ENCODE assay signal across 10 cellular contexts in genomic region chr16:66580605-66581209, GRCh38. TPM values are rescaled to one million over a fixed set of nuclear protein-coding genes. Genes with fewer than 3 reads are reported as not detected.
A peak's percentile ranks its signal among the peaks of the same experiment; 100 is the strongest.
DNase-seq lines count a peak whose midpoint lies in the region; ATAC-seq and TF ChIP-seq lines count a peak whose summit lies in the region.
"Had no signal": no experiment of that assay in that cellular context is flagged by ENCODE, and none has a peak within 500 bp of the region (broad histone marks: within the 10 kb centered on the region; RNA-seq: fewer than 3 reads in every experiment).

No MANE protein-coding gene starts in this region.

- no peak overlapping the region for H3K4me3 ChIP-seq in PC-3 (ENCODE audit: low read length)
- H3K4me3 ChIP-seq in fibroblast of mammary gland (ENCODE audit: control insufficient read depth, low read depth, low read length), result no peak overlapping the region
- no peak overlapping the region for H3K4me3 ChIP-seq in gastrocnemius medialis
- H3K4me3 ChIP-seq in right cardiac atrium (ENCODE audit: low read length), result no peak overlapping the region

- H4K20me1 ChIP-seq in PC-3 (ENCODE audit: low read length), result no peaks in the 10 kb centered on the region

- H3K4me2 ChIP-seq in PC-3 (ENCODE audit: low read length), result no peak overlapping the region

- H3K27ac ChIP-seq in PC-3 (ENCODE audit: low read length) (no peak overlapping the region), gastrocnemius medialis (peak overlapping the region in 3 of 4 donors; percentile 33 to 48 (median 35)), right cardiac atrium (ENCODE audit: low read length) (no peak overlapping the region)

- peak; percentile 83 for ATAC-seq in PC-3
- peak; percentile 96 to 99 for ATAC-seq in gastrocnemius medialis
- no peak for ATAC-seq in right cardiac atrium

- no peaks in the 10 kb centered on the region for H3K36me3 ChIP-seq in PC-3 (ENCODE audit: low read depth, low read length)
- no peaks in the 10 kb centered on the region for H3K36me3 ChIP-seq in gastrocnemius medialis

- WGBS in right cardiac atrium, result 79% methylated on average over 4 of the region's 4 CpGs

- intact Hi-C loops in PC-3 (cut with micrococcal nuclease) (no loop called here), gastrocnemius medialis (cut with DNase I; ENCODE audit: low total_unique reads) (no loop called here), right cardiac atrium (cut with DNase I) (no loop called here)

- H3K79me2 ChIP-seq in PC-3 (ENCODE audit: low read length), result no peaks in the 10 kb centered on the region

- no peaks in the 10 kb centered on the region for H3K9me2 ChIP-seq in PC-3 (replicated peaks; ENCODE audit: low read length)

- TF ChIP-seq POLR2A in gastrocnemius medialis (IDR thresholded peaks at IDR 0.05), result no peak

- no peak overlapping the region for H3K9ac ChIP-seq in PC-3 (ENCODE audit: low read length)

- H3F3A ChIP-seq in PC-3 (ENCODE audit: low read length, unreplicated experiment), result no peaks in the 10 kb centered on the region

- CTCF ChIA-PET in PC-3 (lab: Charles Lee), result no interaction called here

- H3K27me3 ChIP-seq in PC-3 (ENCODE audit: low read length), result no peaks in the 10 kb centered on the region
- H3K27me3 ChIP-seq in gastrocnemius medialis, result peaks cover 13 to 29% (median 20%) of the 10 kb centered on the region in 3 donors
- H3K27me3 ChIP-seq in right cardiac atrium (ENCODE audit: control insufficient read depth, insufficient read depth), result no peaks in the 10 kb centered on the region

- peak; percentile 10 for DNase-seq in DMS53 (lab: John Stamatoyannopoulos, UW)
- no peak for DNase-seq in DMS53 treated with DMSO at 0.1 percent for 48 hours (lab: John Stamatoyannopoulos, UW; ENCODE audit: unreplicated experiment)
- peak; percentile 65 for DNase-seq in PC-3
- DNase-seq in fibroblast of mammary gland (ENCODE audit: low read depth), result peak; percentile 83
- peak in 1 of 2 donors; percentile 24 for DNase-seq in gastrocnemius medialis
- no peak for DNase-seq in NCI-H345 treated with DMSO at 0.1 percent for 48 hours (lab: John Stamatoyannopoulos, UW; ENCODE audit: unreplicated experiment)
- DNase-seq in right cardiac atrium, result no peak
- DNase-seq in T-helper 2 cell, result no peak
- DNase-seq: activated CD8-positive, alpha-beta memory T cell treated with anti-CD3 and anti-CD28 coated beads for 24 hours; kidney had no signal

- in situ Hi-C loops in gastrocnemius medialis (cut with MboI; ENCODE audit: low sequenced_read_pairs in 4 of 4), result no loop called here

- H3K4me1 ChIP-seq in PC-3 (ENCODE audit: insufficient read depth, low read length), result peaks cover 18% of the 10 kb centered on the region
- peaks cover 27% of the 10 kb centered on the region in 2 donors for H3K4me1 ChIP-seq in gastrocnemius medialis
- peaks cover under 1% of the 10 kb centered on the region for H3K4me1 ChIP-seq in right cardiac atrium (ENCODE audit: control insufficient read depth, insufficient read depth, low read length)

- POLR2A ChIA-PET in PC-3 (lab: Charles Lee; ENCODE audit: unreplicated experiment), result no interaction called here

- TF ChIP-seq CTCF in PC-3 (conservative IDR thresholded peaks at IDR 0.05; ENCODE audit: low read depth, low read length) (no peak), fibroblast of mammary gland (conservative IDR thresholded peaks at IDR 0.05; ENCODE audit: control insufficient read depth, insufficient read depth, low read depth, low read length) (peak; percentile 46), gastrocnemius medialis (IDR thresholded peaks at IDR 0.05 in 4 of 5, conservative IDR thresholded peaks at IDR 0.05 in 1 of 5) (no peak)

- no TSS peak for BruUV-seq in PC-3 (replicated peaks; lab: Mats Ljungman, UMichigan)

- H3K9me3 ChIP-seq in PC-3 (ENCODE audit: low read length) (no peaks in the 10 kb centered on the region), gastrocnemius medialis (no peaks in the 10 kb centered on the region), right cardiac atrium (ENCODE audit: control insufficient read depth, low read length) (no peaks in the 10 kb centered on the region)

- H2AFZ ChIP-seq in PC-3 (ENCODE audit: low read length), result no peak overlapping the region

RNA-seq across cellular contexts. Expression of gene CMTM2, which starts 1.4 kb away (rescaled TPM):
- total RNA-seq in PC-3 (2014; rRNA removed) (not detected in 2 replicates), gastrocnemius medialis (not detected), right cardiac atrium (under 1 TPM in 1 of 4 donors, not detected in 3; 0.47 TPM)
- not detected for polyA plus RNA-seq in right cardiac atrium

RNA-seq across cellular contexts. Expression of gene CMTM1, which starts 14.5 kb away (rescaled TPM):
- total RNA-seq in PC-3 (2014; rRNA removed) (0.92 and 1.4 TPM in 2 replicates), gastrocnemius medialis (under 1 TPM in 1 of 4 donors, not detected in 3; 0.31 TPM), right cardiac atrium (1 to 10 TPM in 3 of 4 donors, under 1 TPM in 1; 0.82 to 2.6 (median 1.9) TPM)
- 0.14 TPM for polyA plus RNA-seq in right cardiac atrium

RNA-seq across cellular contexts. Expression of gene CMTM3, which starts 23.8 kb away (rescaled TPM):
- total RNA-seq in PC-3 (2014; rRNA removed) (6.4 and 9.5 TPM in 2 replicates), gastrocnemius medialis (10 to 100 TPM in 1 of 4 donors, 1 to 10 TPM in 3; 2.6 to 11.3 (median 5.1) TPM), right cardiac atrium (10 to 100 TPM; 10.3 to 17.4 (median 14.8) TPM)
- 12.6 TPM for polyA plus RNA-seq in right cardiac atrium

RNA-seq across cellular contexts. Expression of gene CKLF, which starts 28.3 kb away (rescaled TPM):
- 47.9 and 49.7 TPM in 2 replicates for total RNA-seq in PC-3 (2014; rRNA removed)
- total RNA-seq in gastrocnemius medialis, result 1 to 10 TPM; 5.8 to 8.5 (median 6.9) TPM
- total RNA-seq in right cardiac atrium, result 10 to 100 TPM in 3 of 4 donors, 1 to 10 TPM in 1; 8.9 to 19.0 (median 13.3) TPM
- 17.7 TPM for polyA plus RNA-seq in right cardiac atrium

RNA-seq across cellular contexts. Expression of gene TK2, which starts 30.8 kb away (rescaled TPM):
- 8.3 and 14.1 TPM in 2 replicates for total RNA-seq in PC-3 (2014; rRNA removed)
- total RNA-seq in gastrocnemius medialis, result 10 to 100 TPM; 10.6 to 22.7 (median 15.5) TPM
- total RNA-seq in right cardiac atrium, result 10 to 100 TPM; 23.6 to 25.6 (median 24.8) TPM
- polyA plus RNA-seq in right cardiac atrium, result 18.2 TPM

Comparison
In these comparisons a context has a peak if more than half of its experiments do, and no peak if none do; other contexts are left out.
1. DNase-seq: peak in DMS53 (single experiment), PC-3 (single experiment) and fibroblast of mammary gland (single experiment); none in DMS53 treated with DMSO at 0.1 percent for 48 hours (single experiment), NCI-H345 treated with DMSO at 0.1 percent for 48 hours (single experiment), right cardiac atrium (0 of 3) and T-helper 2 cell (0 of 5).
2. ATAC-seq: peak in PC-3 (single experiment) and gastrocnemius medialis (2 of 2); none in right cardiac atrium (0 of 2).
3. H3K27ac ChIP-seq: peak in gastrocnemius medialis (3 of 4); none in PC-3 (single experiment) and right cardiac atrium (single experiment).